13 cellular contexts compared by ENCODE assay signal in genomic region chr4:173182403-173182802, GRCh38. TPM values are rescaled to one million over a fixed set of nuclear protein-coding genes. Genes with fewer than 3 reads are reported as not detected.
DNase-seq lines count a peak whose midpoint lies in the region; ATAC-seq and TF ChIP-seq lines count a peak whose summit lies in the region.
"Had no signal": no experiment of that assay in that cellular context is flagged by ENCODE, and none has a peak within 500 bp of the region (broad histone marks: within the 10 kb centered on the region; RNA-seq: fewer than 3 reads in every experiment).

No MANE protein-coding gene starts in this region.

- peaks cover 12% of the 10 kb centered on the region for H3K4me1 Mint-ChIP-seq in activated CD4-positive, alpha-beta T cell treated with anti-CD3 and anti-CD28 coated beads, Interleukin-2, amount 10 ng/mL, durations not matched to agents 24 days and 14 days
- H3K4me1 Mint-ChIP-seq in stimulated activated effector memory CD8-positive, alpha-beta T cell treated with anti-CD3 and anti-CD28 coated beads, Interleukin-12 subunit alpha, Interleukin-12 subunit beta, amount 100 ng/mL, for 72 hours, result peaks cover 1% of the 10 kb centered on the region

- POLR2A ChIA-PET in RWPE1 (lab: Yijun Ruan, JAX; ENCODE audit: low non-redundant PET), result no interaction called here

- H3K27me3 Mint-ChIP-seq in activated CD4-positive, alpha-beta T cell treated with anti-CD3 and anti-CD28 coated beads, Interleukin-2, amount 10 ng/mL, durations not matched to agents 24 days and 14 days, result no peaks in the 10 kb centered on the region
- H3K27me3 Mint-ChIP-seq: B cell had no signal

- no peak for TF ChIP-seq CTCF in RWPE1 (conservative IDR thresholded peaks at IDR 0.05; ENCODE audit: low read depth)

- intact Hi-C loops in activated CD4-positive, alpha-beta T cell treated with anti-CD3 and anti-CD28 coated beads, Interleukin-2, amount 10 ng/mL, durations not matched to agents 24 days and 14 days (cut with micrococcal nuclease), result no loop called here

- H3K9me3 Mint-ChIP-seq in activated CD4-positive, alpha-beta T cell treated with anti-CD3 and anti-CD28 coated beads, Interleukin-2, amount 10 ng/mL, durations not matched to agents 24 days and 14 days, result no peaks in the 10 kb centered on the region
- H3K9me3 Mint-ChIP-seq in stimulated activated effector memory CD8-positive, alpha-beta T cell treated with anti-CD3 and anti-CD28 coated beads, Interleukin-12 subunit alpha, Interleukin-12 subunit beta, amount 100 ng/mL, for 72 hours, result no peaks in the 10 kb centered on the region

- H3K4me3 Mint-ChIP-seq in activated CD4-positive, alpha-beta T cell treated with anti-CD3 and anti-CD28 coated beads, Interleukin-2, amount 10 ng/mL, durations not matched to agents 24 days and 14 days, result no peak overlapping the region
- H3K4me3 Mint-ChIP-seq in stimulated activated effector memory CD8-positive, alpha-beta T cell treated with anti-CD3 and anti-CD28 coated beads, Interleukin-12 subunit alpha, Interleukin-12 subunit beta, amount 100 ng/mL, for 72 hours, result no peak overlapping the region
- H3K4me3 Mint-ChIP-seq: B cell, H9 had no signal

- H3K27ac Mint-ChIP-seq in activated CD4-positive, alpha-beta T cell treated with anti-CD3 and anti-CD28 coated beads, Interleukin-2, amount 10 ng/mL, durations not matched to agents 24 days and 14 days, result no peak overlapping the region
- H3K27ac Mint-ChIP-seq in stimulated activated effector memory CD8-positive, alpha-beta T cell treated with anti-CD3 and anti-CD28 coated beads, Interleukin-12 subunit alpha, Interleukin-12 subunit beta, amount 100 ng/mL, for 72 hours, result no peak overlapping the region
- H3K27ac Mint-ChIP-seq: B cell had no signal

- DNase-seq in activated CD4-positive, alpha-beta T cell treated with anti-CD3 and anti-CD28 coated beads, Interleukin-2, amount 10 ng/mL, durations not matched to agents 24 days and 14 days, result peak; percentile 13
- DNase-seq in activated CD4-positive, alpha-beta T cell treated with anti-CD3 and anti-CD28 coated beads, Interleukin-2, amount 50 U/mL, for 48 hours, result no peak
- peak; percentile 71 for DNase-seq in RWPE1 (ENCODE audit: low spot score)
- no peak for DNase-seq in stimulated activated effector memory CD8-positive, alpha-beta T cell treated with anti-CD3 and anti-CD28 coated beads, Interleukin-12 subunit alpha, Interleukin-12 subunit beta, amount 100 ng/mL, for 72 hours (ENCODE audit: low spot score in 2 of 2)
- no peak for DNase-seq in NCI-H2196 treated with DMSO at 0.1 percent for 48 hours (lab: John Stamatoyannopoulos, UW; ENCODE audit: unreplicated experiment)
- no peak for DNase-seq in NCI-H524 treated with DMSO at 0.1 percent for 48 hours (lab: John Stamatoyannopoulos, UW)
- DNase-seq: activated CD8-positive, alpha-beta memory T cell treated with anti-CD3 and anti-CD28 coated beads for 24 hours; central memory CD4-positive, alpha-beta T cell; H9; NCI-H1436 had no signal

- CTCF ChIA-PET in RWPE1 (lab: Yijun Ruan, JAX), result interaction anchor here (0.6 kb wide), 1 partner anchor 11 kb away, joined by 3 read pairs; no protein-coding TSS in a partner anchor

- H3K27ac ChIP-seq in RWPE1, result no peak overlapping the region

- no peaks in the 10 kb centered on the region for H3K36me3 Mint-ChIP-seq in activated CD4-positive, alpha-beta T cell treated with anti-CD3 and anti-CD28 coated beads, Interleukin-2, amount 10 ng/mL, durations not matched to agents 24 days and 14 days (ENCODE audit: low read depth)
- H3K36me3 Mint-ChIP-seq in stimulated activated effector memory CD8-positive, alpha-beta T cell treated with anti-CD3 and anti-CD28 coated beads, Interleukin-12 subunit alpha, Interleukin-12 subunit beta, amount 100 ng/mL, for 72 hours, result no peaks in the 10 kb centered on the region

- peak; percentile 60 for ATAC-seq in esophagus mucosa
- ATAC-seq in stimulated activated effector memory CD8-positive, alpha-beta T cell treated with anti-CD3 and anti-CD28 coated beads, Interleukin-12 subunit alpha, Interleukin-12 subunit beta, amount 100 ng/mL, for 72 hours, result peak; percentile 40
- no peak for ATAC-seq in GM18858 (IDR thresholded peaks at IDR 0.05; ENCODE audit: unreplicated experiment)

RNA-seq across cellular contexts. Expression of gene GALNT7, which starts 13.8 kb away (rescaled TPM):
- total RNA-seq in activated CD4-positive, alpha-beta T cell treated with anti-CD3 and anti-CD28 coated beads, Interleukin-2, amount 10 ng/mL, durations not matched to agents 24 days and 14 days, result 25.9 and 26.7 TPM in 2 replicates
- 39.0 TPM for total RNA-seq in esophagus mucosa

Comparison
In these comparisons a context has a peak if more than half of its experiments do, and no peak if none do; other contexts are left out.
1. DNase-seq: peak in activated CD4-positive, alpha-beta T cell treated with anti-CD3 and anti-CD28 coated beads, Interleukin-2, amount 10 ng/mL, durations not matched to agents 24 days and 14 days (single experiment) and RWPE1 (single experiment); none in activated CD4-positive, alpha-beta T cell treated with anti-CD3 and anti-CD28 coated beads, Interleukin-2, amount 50 U/mL, for 48 hours (0 of 2), stimulated activated effector memory CD8-positive, alpha-beta T cell treated with anti-CD3 and anti-CD28 coated beads, Interleukin-12 subunit alpha, Interleukin-12 subunit beta, amount 100 ng/mL, for 72 hours (0 of 2), NCI-H2196 treated with DMSO at 0.1 percent for 48 hours (single experiment) and NCI-H524 treated with DMSO at 0.1 percent for 48 hours (single experiment).